In genomic region chr1:196734460-196734859, GRCh38 we compare ENCODE assay signal across 36 cellular contexts. TPM values are rescaled to one million over a fixed set of nuclear protein-coding genes. Genes with fewer than 3 reads are reported as not detected.
"Had no signal": no experiment of that assay in that cellular context is flagged by ENCODE, and none has a peak within 500 bp of the region (broad histone marks: within the 10 kb centered on the region; RNA-seq: fewer than 3 reads in every experiment).

No MANE protein-coding gene starts in this region.

- H3K4me1 Mint-ChIP-seq: immature natural killer cell; memory B cell; natural killer cell; stimulated activated naive CD8-positive, alpha-beta T cell treated with anti-CD3 and anti-CD28 coated beads, Interleukin-15, amount 100 ng/mL, for 72 hours had no signal

- DNase-seq: dermis blood vessel endothelial cell; effector memory CD4-positive, alpha-beta T cell; esophagus squamous epithelium; glutamatergic neuron; heart right ventricle; hippocampal formation; immature natural killer cell; islet precursor cell; kidney glomerular epithelial cell; left colon; left ventricle myocardium superior; natural killer cell; occipital lobe; ovary; posterior cingulate gyrus; psoas muscle; right cardiac atrium; small intestine; stimulated activated CD4-positive, alpha-beta T cell treated with anti-CD3 and anti-CD28 coated beads, Interleukin-15, amount 100 ng/mL, for 24 hours; stimulated activated CD4-positive, alpha-beta T cell treated with anti-CD3 and anti-CD28 coated beads, Interleukin-2, amount 100 ng/mL, for 48 hours; stimulated activated CD8-positive, alpha-beta memory T cell treated with anti-CD3 and anti-CD28 coated beads, Interleukin-4, amount 100 ng/mL, for 48 hours; stimulated activated naive CD4-positive, alpha-beta T cell; stimulated activated naive CD8-positive, alpha-beta T cell treated with anti-CD3 and anti-CD28 coated beads, Interleukin-15, amount 100 ng/mL, for 72 hours; transverse colon; upper lobe of right lung; uterus had no signal

- ATAC-seq: heart right ventricle; left colon; left ventricle myocardium superior; natural killer cell; psoas muscle; right cardiac atrium; stimulated activated naive CD8-positive, alpha-beta T cell treated with anti-CD3 and anti-CD28 coated beads, Interleukin-15, amount 100 ng/mL, for 72 hours; upper lobe of right lung had no signal

- H3K9me3 ChIP-seq: suprapubic skin, transverse colon, upper lobe of right lung, uterus had no signal

- H3K36me3 Mint-ChIP-seq: memory B cell had no signal

- H3K27ac Mint-ChIP-seq: immature natural killer cell; memory B cell; natural killer cell; stimulated activated naive CD8-positive, alpha-beta T cell treated with anti-CD3 and anti-CD28 coated beads, Interleukin-15, amount 100 ng/mL, for 72 hours had no signal

- H3K27me3 Mint-ChIP-seq: memory B cell; stimulated activated naive CD8-positive, alpha-beta T cell treated with anti-CD3 and anti-CD28 coated beads, Interleukin-15, amount 100 ng/mL, for 72 hours had no signal

- H3K27ac ChIP-seq: coronary artery, esophagus squamous epithelium, heart right ventricle, ovary, psoas muscle, suprapubic skin, upper lobe of right lung, uterus had no signal

- H3K4me1 ChIP-seq: esophagus squamous epithelium, heart right ventricle, psoas muscle, suprapubic skin, transverse colon, upper lobe of right lung, uterus had no signal

- H3K27me3 ChIP-seq: esophagus squamous epithelium, heart right ventricle, ovary, suprapubic skin, transverse colon, upper lobe of right lung, uterus had no signal

- H3K4me3 ChIP-seq: coronary artery, esophagus squamous epithelium, heart right ventricle, lung, ovary, psoas muscle, suprapubic skin, transverse colon, upper lobe of right lung, uterus had no signal

- H3K36me3 ChIP-seq: ovary, transverse colon, upper lobe of right lung, uterus had no signal

- H3K4me3 Mint-ChIP-seq: immature natural killer cell; memory B cell; natural killer cell; stimulated activated naive CD8-positive, alpha-beta T cell treated with anti-CD3 and anti-CD28 coated beads, Interleukin-15, amount 100 ng/mL, for 72 hours had no signal

RNA-seq across cellular contexts. Expression of gene CFHR3, which starts 40.2 kb away (rescaled TPM):
- total RNA-seq: dermis blood vessel endothelial cell, endothelial cell of umbilical vein, epithelial cell of proximal tubule, left colon, left ventricle myocardium superior, mononuclear cell, natural killer cell, occipital lobe, renal cortical epithelial cell, suprapubic skin had no signal
- polyA plus RNA-seq: endothelial cell of umbilical vein, immature natural killer cell, neural cell, thymus had no signal
